8 cellular contexts compared by ENCODE assay signal in the genomic region with DNA sequence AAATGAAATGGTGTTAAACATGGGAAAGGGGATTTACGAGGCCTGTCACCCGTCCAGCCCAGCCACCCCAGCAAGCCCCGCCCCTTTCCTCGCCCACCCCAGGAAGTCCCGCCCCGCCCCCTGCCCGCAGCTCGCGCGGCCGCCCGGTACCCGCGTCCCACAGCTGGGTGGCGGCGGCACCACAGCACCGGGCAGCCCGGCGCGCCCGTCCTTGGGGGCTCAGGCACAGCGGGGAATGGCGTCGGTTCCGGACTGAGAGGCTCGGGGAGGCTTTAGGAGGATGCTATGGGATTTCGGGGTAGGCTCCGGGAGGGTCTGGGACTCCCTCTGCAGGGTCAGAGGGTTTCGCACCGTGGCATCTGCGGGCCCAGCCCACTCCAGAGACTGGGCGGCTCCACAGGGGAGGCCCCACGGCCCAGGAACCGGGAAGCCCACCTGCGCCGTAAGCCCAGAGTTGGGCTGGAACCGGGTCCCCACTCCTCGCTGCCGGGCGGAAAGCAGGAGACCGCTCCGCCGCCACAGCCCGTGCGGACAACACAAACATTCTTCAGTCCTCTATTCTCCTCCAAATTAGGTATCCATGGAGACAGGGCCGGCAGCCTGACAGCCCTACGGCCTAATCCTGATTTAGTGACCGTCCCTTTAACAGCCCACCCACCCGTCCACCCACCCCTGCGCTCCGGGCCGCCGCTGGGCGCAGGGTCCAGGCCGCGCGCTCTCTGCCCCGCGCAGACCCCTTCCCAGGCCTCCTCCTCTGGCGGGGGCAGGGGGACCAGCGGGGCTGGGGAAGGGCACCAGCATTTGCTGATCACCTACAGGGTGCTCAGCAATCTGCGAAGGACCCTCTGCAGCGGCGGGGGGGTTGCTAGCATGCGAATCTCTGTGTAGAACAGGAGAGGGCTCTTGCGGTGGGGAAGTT. TPM values are rescaled to one million over a fixed set of nuclear protein-coding genes. Genes with fewer than 3 reads are reported as not detected.
DNase-seq lines count a peak whose midpoint lies in the region; ATAC-seq and TF ChIP-seq lines count a peak whose summit lies in the region.

No MANE protein-coding gene starts in this region.

- DNase-seq in A673 (ENCODE audit: low spot score): peak; percentile 44
- peak; percentile 18 for DNase-seq in activated effector memory CD4-positive, alpha-beta T cell treated with Interleukin-2 at 50 U/mL for 16 hours
- DNase-seq in right atrium auricular region (ENCODE audit: low spot score): no peak
- peak; percentile 88 for DNase-seq in sciatic nerve (ENCODE audit: low spot score)
- DNase-seq in NCI-H187 (lab: John Stamatoyannopoulos, UW): no peak
- no peak for DNase-seq in cerebellum (ENCODE audit: low spot score)

- H3K27ac ChIP-seq in A673 (ENCODE audit: low read depth, low read length, poor library complexity, severe bottlenecking) (no peak overlapping the region), HUES64 (ENCODE audit: low read depth, low read length) (peak overlapping the region; percentile 55; the same call in 1 of the 2 replicates), right atrium auricular region (peak overlapping the region; percentile 33 to 71)

- POLR2A ChIA-PET in A673 (lab: Charles Lee; ENCODE audit: low non-redundant PET): no interaction called here

- intact Hi-C loops in A673 (cut with micrococcal nuclease; ENCODE audit: unreplicated experiment): no loop called here
- intact Hi-C loops in sciatic nerve (cut with DNase I): no loop called here

- no TSS peak for BruUV-seq in A673 (replicated peaks; lab: Mats Ljungman, UMichigan)

- H3K9ac ChIP-seq in HUES64 (ENCODE audit: low read depth, low read length): 0 out of 2 replicates have a peak overlapping the region, but pooled peaks have one; percentile 21

- CTCF ChIA-PET in A673 (lab: Charles Lee): interaction anchor here (0.6 kb wide), 1 partner anchor 274 kb away, joined by 5 read pairs; no protein-coding TSS in a partner anchor

- H3K36me3 ChIP-seq in A673 (ENCODE audit: insufficient read depth, low read length, poor library complexity, severe bottlenecking) (no peaks in the 10 kb centered on the region), HUES64 (ENCODE audit: insufficient read depth, low read length) (peaks cover 4% of the 10 kb centered on the region; the same call in 1 of the 2 replicates), right atrium auricular region (no peaks in the 10 kb centered on the region)

- H3K4me3 ChIP-seq in A673 (ENCODE audit: low read depth, low read length, poor library complexity, severe bottlenecking) (peak overlapping the region; percentile 52), HUES64 (ENCODE audit: low read length) (peak overlapping the region; percentile 85), right atrium auricular region (peak overlapping the region; percentile 49 to 68)

- no peaks in the 10 kb centered on the region for H3K9me3 ChIP-seq in A673 (ENCODE audit: low read depth, low read length, poor library complexity, severe bottlenecking)
- no peaks in the 10 kb centered on the region for H3K9me3 ChIP-seq in HUES64 (ENCODE audit: insufficient read depth, low read depth, low read length)
- no peaks in the 10 kb centered on the region for H3K9me3 ChIP-seq in right atrium auricular region

- peak; percentile 72 for ATAC-seq in sciatic nerve
- ATAC-seq in HG03342 (IDR thresholded peaks at IDR 0.05; ENCODE audit: unreplicated experiment): no peak

- TF ChIP-seq CTCF in A673 (conservative IDR thresholded peaks at IDR 0.05; ENCODE audit: low read depth, low read length): no peak
- TF ChIP-seq CTCF in right atrium auricular region (IDR thresholded peaks at IDR 0.05): peak in 1 of 2 donors; percentile 32

- WGBS in HUES64: under 1% methylated on average over 66 of the region's 66 CpGs

- H3K4me1 ChIP-seq in A673 (ENCODE audit: insufficient read depth, low read length, poor library complexity, severe bottlenecking) (peaks cover 6% of the 10 kb centered on the region), HUES64 (ENCODE audit: insufficient read depth, low read length) (peaks cover 31% of the 10 kb centered on the region), right atrium auricular region (peaks cover 0 to 42% of the 10 kb centered on the region in 2 donors)

- H3K27me3 ChIP-seq in A673 (replicated peaks; ENCODE audit: insufficient read depth, low read depth, low read length, poor library complexity) (peaks cover 16% of the 10 kb centered on the region), HUES64 (ENCODE audit: insufficient read depth, low read length) (peaks cover 42% of the 10 kb centered on the region), right atrium auricular region (peaks cover 9 to 13% of the 10 kb centered on the region in 2 donors)

RNA-seq across cellular contexts. Expression of gene FIGNL2, which starts 1.3 kb away (rescaled TPM):
- 0.21 and 0.33 TPM in 2 replicates for total RNA-seq in A673 (2021)
- 11.2 TPM for polyA plus RNA-seq in HUES64 (2013, experiment 1 of 2)
- polyA plus RNA-seq in HUES64 (2013, experiment 2 of 2): 15.0 TPM
- total RNA-seq in right atrium auricular region: under 1 TPM; 0.19 to 0.24 TPM
- total RNA-seq in sciatic nerve: 4.0 TPM
- 1.3 TPM for total RNA-seq in cerebellum

RNA-seq across cellular contexts. Expression of gene ANKRD33, which starts 40.7 kb away (rescaled TPM):
- total RNA-seq in A673 (2021): not detected in 2 replicates
- 0.15 TPM for polyA plus RNA-seq in HUES64 (2013, experiment 1 of 2)
- polyA plus RNA-seq in HUES64 (2013, experiment 2 of 2): 0.13 TPM
- not detected for total RNA-seq in right atrium auricular region
- total RNA-seq in sciatic nerve: 0.76 TPM
- 0.09 TPM for total RNA-seq in cerebellum

Comparison
In these comparisons a context has a peak if more than half of its experiments do, and no peak if none do; other contexts are left out.
1. DNase-seq: peak in A673 (single experiment), activated effector memory CD4-positive, alpha-beta T cell treated with Interleukin-2 at 50 U/mL for 16 hours (single experiment) and sciatic nerve (single experiment); none in right atrium auricular region (single experiment), NCI-H187 (0 of 2) and cerebellum (single experiment).
2. Peak in every context shown above with its lines, with median percentiles within 50 percentile points of each other: H3K4me3 ChIP-seq.